In the genomic region with DNA sequence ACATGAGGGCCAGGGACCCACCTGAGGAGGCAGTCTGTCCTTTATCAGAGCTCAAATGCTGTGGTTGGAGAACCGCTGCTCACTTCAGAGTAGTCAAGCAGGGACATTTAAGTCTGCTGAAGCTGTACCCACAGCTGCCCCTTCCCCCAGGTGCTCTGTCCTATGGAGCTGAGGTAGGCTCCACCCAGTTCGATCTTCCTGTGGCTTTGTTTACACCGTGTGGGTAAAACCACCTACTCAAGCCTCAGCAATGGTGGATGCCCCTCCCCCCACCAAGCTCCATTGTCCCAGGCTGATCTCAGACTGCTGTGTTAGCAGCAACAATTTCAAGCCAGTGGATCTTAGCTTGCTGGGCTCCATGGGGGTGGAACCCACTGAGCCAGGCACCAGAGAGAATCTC, we compare ENCODE assay signal across 18 cellular contexts.
"Had no signal": no experiment of that assay in that cellular context is flagged by ENCODE, and none has a peak within 500 bp of the region (broad histone marks: within the 10 kb centered on the region; RNA-seq: fewer than 3 reads in every experiment).

No MANE protein-coding gene starts in this region.

- H3K4me1 Mint-ChIP-seq: activated naive CD8-positive, alpha-beta T cell treated with anti-CD3 and anti-CD28 coated beads, Interleukin-2, amount 50 U/mL, for 24 hours; naive thymus-derived CD8-positive, alpha-beta T cell; stimulated activated naive CD8-positive, alpha-beta T cell treated with anti-CD3 and anti-CD28 coated beads, Interleukin-15, amount 100 ng/mL, for 72 hours had no signal

- H3K9me3 Mint-ChIP-seq: stimulated activated naive CD8-positive, alpha-beta T cell treated with anti-CD3 and anti-CD28 coated beads, Interleukin-15, amount 100 ng/mL, for 72 hours had no signal

- H3K27ac Mint-ChIP-seq: activated naive CD8-positive, alpha-beta T cell treated with anti-CD3 and anti-CD28 coated beads, Interleukin-2, amount 50 U/mL, for 24 hours; naive thymus-derived CD8-positive, alpha-beta T cell; stimulated activated naive CD8-positive, alpha-beta T cell treated with anti-CD3 and anti-CD28 coated beads, Interleukin-15, amount 100 ng/mL, for 72 hours had no signal

- H3K36me3 ChIP-seq: ascending aorta, colonic mucosa, right atrium auricular region, thoracic aorta had no signal

- ATAC-seq: activated naive CD8-positive, alpha-beta T cell treated with anti-CD3 and anti-CD28 coated beads, Interleukin-2, amount 50 U/mL, for 24 hours; foreskin keratinocyte; left colon; mucosa of descending colon; naive thymus-derived CD8-positive, alpha-beta T cell; stimulated activated naive CD8-positive, alpha-beta T cell treated with anti-CD3 and anti-CD28 coated beads, Interleukin-15, amount 100 ng/mL, for 72 hours had no signal

- H3K36me3 Mint-ChIP-seq: naive thymus-derived CD8-positive, alpha-beta T cell had no signal

- H3K27ac ChIP-seq: ascending aorta, colonic mucosa, foreskin keratinocyte, right atrium auricular region, skin epidermis, thoracic aorta had no signal

- H3K9me3 ChIP-seq: ascending aorta, colonic mucosa, mucosa of descending colon, thoracic aorta had no signal

- H3K27me3 ChIP-seq: ascending aorta, colonic mucosa, right atrium auricular region had no signal

- H3K4me1 ChIP-seq: ascending aorta, colonic mucosa, foreskin keratinocyte, right atrium auricular region had no signal

- H3K4me3 Mint-ChIP-seq: activated naive CD8-positive, alpha-beta T cell treated with anti-CD3 and anti-CD28 coated beads, Interleukin-2, amount 50 U/mL, for 24 hours; naive thymus-derived CD8-positive, alpha-beta T cell; stimulated activated naive CD8-positive, alpha-beta T cell treated with anti-CD3 and anti-CD28 coated beads, Interleukin-15, amount 100 ng/mL, for 72 hours had no signal

- H3K4me3 ChIP-seq: ascending aorta, colonic mucosa, lung, mucosa of descending colon, right atrium auricular region, skin epidermis, thoracic aorta had no signal

- DNase-seq: activated CD4-positive, CD25-positive, alpha-beta regulatory T cell treated with anti-CD3 and anti-CD28 coated beads, Interleukin-2, amount 50 U/mL, for 72 hours; activated CD8-positive, alpha-beta memory T cell treated with anti-CD3 and anti-CD28 coated beads for 24 hours; activated naive CD4-positive, alpha-beta T cell treated with Interleukin-2 at 50 U/mL for 16 hours; activated naive CD8-positive, alpha-beta T cell treated with anti-CD3 and anti-CD28 coated beads, Interleukin-2, amount 50 U/mL, for 24 hours; colonic mucosa; foreskin keratinocyte; left colon; mucosa of descending colon; naive thymus-derived CD8-positive, alpha-beta T cell; nucleus accumbens; stimulated activated CD4-positive, alpha-beta T cell treated with anti-CD3 and anti-CD28 coated beads, Interleukin-4, amount 100 ng/mL, for 4 hours; stimulated activated naive CD8-positive, alpha-beta T cell treated with anti-CD3 and anti-CD28 coated beads, Interleukin-15, amount 100 ng/mL, for 72 hours had no signal

- FAIRE-seq: endothelial cell of umbilical vein had no signal
